ENCODE assay signal across 8 cellular contexts in the genomic region with DNA sequence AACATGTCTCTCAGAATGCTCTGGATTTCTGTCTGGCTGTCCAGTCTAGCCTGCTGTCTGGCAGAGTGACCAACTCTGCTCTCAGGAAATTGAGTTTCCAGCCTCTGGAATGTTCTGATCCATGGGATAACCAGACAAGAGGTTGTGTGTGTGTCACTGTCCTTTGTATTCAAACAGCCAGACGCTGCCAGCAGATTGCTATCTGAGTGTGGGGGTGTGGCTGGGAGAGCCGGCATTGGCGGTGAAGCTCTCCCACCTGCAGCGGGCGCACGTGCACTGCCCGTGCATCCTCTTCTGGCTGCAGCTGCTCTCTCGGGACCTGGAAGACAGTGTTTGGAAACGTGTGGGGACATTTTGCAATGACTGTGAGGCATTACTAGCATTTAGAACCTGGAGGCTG. TPM values are rescaled to one million over a fixed set of nuclear protein-coding genes. Genes with fewer than 3 reads are reported as not detected.
DNase-seq lines count a peak whose midpoint lies in the region; ATAC-seq and TF ChIP-seq lines count a peak whose summit lies in the region.

No MANE protein-coding gene starts in this region.

- no peak overlapping the region for H3K27ac ChIP-seq in brain microvascular endothelial cell
- H3K27ac ChIP-seq in aorta (ENCODE audit: low read depth in 1 of 2, low read length in 2 of 2): no peak overlapping the region

- TF ChIP-seq CTCF in brain microvascular endothelial cell (IDR thresholded peaks at IDR 0.05; ENCODE audit: low read depth, low read length, missing control alignments): peak; percentile 21

- 8 to 11% methylated on average over 9 of the region's 9 CpGs for WGBS in aorta, 2 donors

- intact Hi-C loops in left colon (cut with DNase I, micrococcal nuclease) (no loop called here), aorta (cut with DNase I) (no loop called here)

- ATAC-seq in left colon: peak; percentile 87
- peak; percentile 52 for ATAC-seq in aorta (ENCODE audit: low FRiP score)

- H3K4me1 ChIP-seq in aorta (ENCODE audit: control insufficient read depth in 1 of 2, insufficient read depth in 2 of 2, low read length in 2 of 2): no peaks in the 10 kb centered on the region

- H3K36me3 ChIP-seq in brain microvascular endothelial cell (replicated peaks) (no peaks in the 10 kb centered on the region), aorta (ENCODE audit: control insufficient read depth in 1 of 2, insufficient read depth in 2 of 2, low read length in 1 of 2) (no peaks in the 10 kb centered on the region)

- peak; percentile 21 for DNase-seq in stimulated activated CD4-positive, alpha-beta T cell treated with anti-CD3 and anti-CD28 coated beads, Interleukin-15, amount 100 ng/mL, for 24 hours
- no peak for DNase-seq in stimulated activated CD4-positive, alpha-beta T cell treated with anti-CD3 and anti-CD28 coated beads, Interleukin-2, amount 100 ng/mL, for 48 hours
- DNase-seq in NCI-H2171 treated with DMSO at 0.1 percent for 48 hours (lab: John Stamatoyannopoulos, UW) (peak; percentile 93), brain microvascular endothelial cell (peak; percentile 48), left colon (peak; percentile 83 to 86), aorta (no peak), DMS114 treated with DMSO at 0.1 percent for 48 hours (lab: John Stamatoyannopoulos, UW; ENCODE audit: unreplicated experiment) (no peak)
- DNase-seq in activated CD8-positive, alpha-beta memory T cell treated with anti-CD3 and anti-CD28 coated beads, Interleukin-2, amount 50 U/mL, for 48 hours: no peak

- H3K27me3 ChIP-seq in brain microvascular endothelial cell (replicated peaks) (peaks cover 21% of the 10 kb centered on the region), aorta (ENCODE audit: control insufficient read depth in 1 of 2, insufficient read depth in 2 of 2, low read length in 1 of 2) (no peaks in the 10 kb centered on the region)

- in situ Hi-C loops in brain microvascular endothelial cell (cut with HindIII; ENCODE audit: low pct_ligation_motif_present, low sequenced_read_pairs): no loop called here

- H3K9me3 ChIP-seq in aorta (ENCODE audit: control insufficient read depth, low read length): no peaks in the 10 kb centered on the region

- H3K4me3 ChIP-seq in brain microvascular endothelial cell (ENCODE audit: low read depth, low read length) (no peak overlapping the region), aorta (ENCODE audit: low read length in 2 of 2) (no peak overlapping the region)

RNA-seq across cellular contexts. Expression of gene PKP1, which starts 26.1 kb away (rescaled TPM):
- total RNA-seq in left colon (under 1 TPM; 0.18 to 0.42 TPM), aorta (under 1 TPM; 0.16 to 0.39 TPM)
- under 1 TPM; 0.08 to 0.25 TPM for polyA plus RNA-seq in aorta

Comparison
In these comparisons a context has a peak if more than half of its experiments do, and no peak if none do; other contexts are left out.
1. DNase-seq: peak in stimulated activated CD4-positive, alpha-beta T cell treated with anti-CD3 and anti-CD28 coated beads, Interleukin-15, amount 100 ng/mL, for 24 hours (single experiment), NCI-H2171 treated with DMSO at 0.1 percent for 48 hours (single experiment), brain microvascular endothelial cell (single experiment) and left colon (2 of 2); none in stimulated activated CD4-positive, alpha-beta T cell treated with anti-CD3 and anti-CD28 coated beads, Interleukin-2, amount 100 ng/mL, for 48 hours (0 of 2), aorta (0 of 2), activated CD8-positive, alpha-beta memory T cell treated with anti-CD3 and anti-CD28 coated beads, Interleukin-2, amount 50 U/mL, for 48 hours (single experiment) and DMS114 treated with DMSO at 0.1 percent for 48 hours (single experiment).